In the genomic region with DNA sequence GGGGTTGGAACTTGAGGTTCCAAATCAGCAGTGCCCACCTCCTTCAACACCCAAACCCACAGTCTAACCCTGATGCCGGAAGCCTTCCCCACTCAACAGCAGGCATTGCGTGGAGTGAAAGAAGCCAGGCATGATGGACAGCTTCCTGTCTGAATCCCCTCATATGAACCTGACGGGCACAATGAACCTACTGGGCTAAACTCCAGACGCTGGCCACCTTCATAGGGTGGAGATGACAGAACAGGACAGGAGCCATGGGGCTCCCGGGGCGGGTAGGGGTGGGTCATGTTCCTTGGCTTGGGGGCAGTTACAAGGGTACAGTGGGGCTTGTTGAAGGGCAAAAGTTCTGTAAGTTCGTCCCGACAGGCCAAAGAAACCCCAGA, we compare ENCODE assay signal across 8 cellular contexts. TPM values are rescaled to one million over a fixed set of nuclear protein-coding genes. Genes with fewer than 3 reads are reported as not detected.
DNase-seq lines count a peak whose midpoint lies in the region; TF ChIP-seq lines count a peak whose summit lies in the region.

No MANE protein-coding gene starts in this region.

- peak overlapping the region; percentile 41 for H3K4me3 ChIP-seq in GM12875 (ENCODE audit: low read depth, low read length)
- peak overlapping the region; percentile 94; the same call in 1 of the 2 replicates for H3K4me3 ChIP-seq in Karpas-422 (ENCODE audit: low read length)
- peak overlapping the region; percentile 89 for H3K4me3 ChIP-seq in parathyroid adenoma (ENCODE audit: low read depth, low read length)

- H3K79me2 ChIP-seq in Karpas-422 (ENCODE audit: low read length) = peaks cover 21% of the 10 kb centered on the region
- H3K79me2 ChIP-seq in parathyroid adenoma = peaks cover 15% of the 10 kb centered on the region

- H3K36me3 ChIP-seq in Karpas-422 (ENCODE audit: insufficient read depth, low read length) (peaks cover 22% of the 10 kb centered on the region; the same call in 1 of the 2 replicates), parathyroid adenoma (ENCODE audit: control insufficient read depth, insufficient read depth, low read length) (no peaks in the 10 kb centered on the region)

- no peak for TF ChIP-seq CTCF in GM12875 (IDR thresholded peaks at IDR 0.05; ENCODE audit: borderline replicate concordance, insufficient read depth, low read depth, low read length)
- no peak for TF ChIP-seq CTCF in endothelial cell (IDR thresholded peaks at IDR 0.05; ENCODE audit: unreplicated experiment)
- TF ChIP-seq CTCF in parathyroid adenoma (IDR thresholded peaks at IDR 0.05) = no peak

- H3K27me3 ChIP-seq in Karpas-422 (ENCODE audit: low read length) = no peaks in the 10 kb centered on the region
- no peaks in the 10 kb centered on the region for H3K27me3 ChIP-seq in parathyroid adenoma (ENCODE audit: control insufficient read depth, insufficient read depth, low read length)

- no peak for DNase-seq in Karpas-422
- DNase-seq in endothelial cell (ENCODE audit: low spot score) = no peak
- DNase-seq in NCI-H2081 (lab: John Stamatoyannopoulos, UW) = no peak
- DNase-seq in RPMI8226 = no peak
- DNase-seq in NCI-H2227 treated with DMSO at 0.1 percent for 48 hours (lab: John Stamatoyannopoulos, UW) = no peak
- DNase-seq in occipital lobe (lab: John Stamatoyannopoulos, UW) = no peak

- H3K27ac ChIP-seq in Karpas-422 (ENCODE audit: low read length) (no peak overlapping the region), parathyroid adenoma (peak overlapping the region; percentile 45)

- H3K4me2 ChIP-seq in Karpas-422 (ENCODE audit: low read depth, low read length, poor library complexity, severe bottlenecking) (peak overlapping the region; percentile 35), parathyroid adenoma (ENCODE audit: low read length) (peak overlapping the region; percentile 98)

- H3K4me3 Mint-ChIP-seq in endothelial cell (ENCODE audit: unreplicated experiment) = peak overlapping the region; percentile 92

- no peaks in the 10 kb centered on the region for H3K9me3 Mint-ChIP-seq in endothelial cell (ENCODE audit: unreplicated experiment)

- H3K9ac ChIP-seq in Karpas-422 (ENCODE audit: low read length) (no peak overlapping the region), parathyroid adenoma (no peak overlapping the region)

- peak overlapping the region; percentile 48 for H3K27ac Mint-ChIP-seq in endothelial cell (ENCODE audit: unreplicated experiment)

- no peaks in the 10 kb centered on the region; the same call in 1 of the 2 replicates for H3K9me2 ChIP-seq in Karpas-422 (replicated peaks; ENCODE audit: insufficient read depth, low read length)

- peaks cover 24% of the 10 kb centered on the region for H3K27me3 Mint-ChIP-seq in endothelial cell (ENCODE audit: unreplicated experiment)

- H4K20me1 ChIP-seq in Karpas-422 (ENCODE audit: insufficient read depth, low read depth, low read length) = peaks cover 11% of the 10 kb centered on the region

- no peaks in the 10 kb centered on the region for H3K9me3 ChIP-seq in Karpas-422 (ENCODE audit: low read length)
- no peaks in the 10 kb centered on the region for H3K9me3 ChIP-seq in parathyroid adenoma (ENCODE audit: control insufficient read depth, low read length)

- H3K4me1 Mint-ChIP-seq in endothelial cell (ENCODE audit: unreplicated experiment) = peaks cover 37% of the 10 kb centered on the region

- H3K4me1 ChIP-seq in Karpas-422 (ENCODE audit: low read length) = peaks cover 19% of the 10 kb centered on the region
- peaks cover 4% of the 10 kb centered on the region for H3K4me1 ChIP-seq in parathyroid adenoma

- H2AFZ ChIP-seq in Karpas-422 (ENCODE audit: low read length) (peak overlapping the region; percentile 4; the same call in 1 of the 2 replicates), parathyroid adenoma (peak overlapping the region; percentile 96)

- peaks cover 4% of the 10 kb centered on the region for H3K36me3 Mint-ChIP-seq in endothelial cell (ENCODE audit: low read depth, unreplicated experiment)

RNA-seq across cellular contexts. Expression of a gene that starts 0.5 kb away (rescaled TPM):
- 74.8 and 126 TPM in 2 replicates for total RNA-seq in Karpas-422 (2014; rRNA removed; shearing (Covaris generic); ENCODE audit: low replicate concordance)
- total RNA-seq in endothelial cell (ENCODE audit: unreplicated experiment) (215 TPM), occipital lobe (114 TPM)

Comparison
In these comparisons a context has a peak if more than half of its experiments do, and no peak if none do; other contexts are left out.
1. H3K4me3 ChIP-seq: peak in every context shown above with its lines; median percentile 94 in Karpas-422; 89 in parathyroid adenoma; 41 in GM12875.